ENCODE assay signal across 2 cellular contexts in genomic region chr10:76878514-76878913, GRCh38.
TF ChIP-seq lines count a peak whose summit lies in the region.

No MANE protein-coding gene starts in this region.

TF ChIP-seq in A549, 52 proteins besides CTCF, POLR2A, EP300 and RAD21:
- TF ChIP-seq MAFK (IDR thresholded peaks at IDR 0.05; ENCODE audit: partially characterized antibody): peak; percentile 81
- no peak for TF ChIP-seq BCL3 (IDR thresholded peaks at IDR 0.05)

TF ChIP-seq in H1, 55 proteins besides CTCF, POLR2A, EP300 and RAD21:
- TF ChIP-seq RXRA (IDR thresholded peaks at IDR 0.05; ENCODE audit: insufficient read depth, low read depth, low read length) (no peak), CBX8 (IDR thresholded peaks at IDR 0.05; ENCODE audit: borderline replicate concordance, low read depth, low read length) (no peak), MAFK (IDR thresholded peaks at IDR 0.05; ENCODE audit: low read depth, low read length) (peak; percentile 84), CREB1 (IDR thresholded peaks at IDR 0.05) (no peak), SUZ12 (IDR thresholded peaks at IDR 0.05; ENCODE audit: low read length) (no peak), TAF1 (IDR thresholded peaks at IDR 0.05; ENCODE audit: low read depth, low read length) (no peak), BACH1 (IDR thresholded peaks at IDR 0.05; ENCODE audit: low read length) (no peak), CHD1 (IDR thresholded peaks at IDR 0.05; ENCODE audit: low read depth, low read length) (no peak)
TF ChIP-seq in H1: peak in this region for 1.
